In the genomic region with DNA sequence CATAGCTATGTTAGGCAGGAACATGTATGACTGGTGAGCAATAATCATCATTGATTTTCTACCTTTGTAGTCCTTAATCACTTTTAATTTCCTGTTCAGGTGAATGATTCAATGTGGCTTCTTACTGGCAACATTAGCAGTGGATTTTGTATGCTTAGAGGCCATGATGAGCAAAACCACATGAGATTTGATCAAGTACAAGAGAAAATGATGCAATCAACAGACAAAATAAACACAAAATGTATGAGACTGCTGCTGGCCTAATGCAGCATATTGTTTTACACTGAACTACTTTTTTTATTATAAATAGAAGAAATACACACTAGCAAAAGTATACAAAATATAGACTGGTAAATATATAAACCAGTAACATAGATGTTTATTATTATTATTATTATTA, we compare ENCODE assay signal across 14 cellular contexts. TPM values are rescaled to one million over a fixed set of nuclear protein-coding genes. Genes with fewer than 3 reads are reported as not detected.
A peak's percentile ranks its signal among the peaks of the same experiment; 100 is the strongest.
DNase-seq lines count a peak whose midpoint lies in the region; ATAC-seq and TF ChIP-seq lines count a peak whose summit lies in the region.
"Had no signal": no experiment of that assay in that cellular context is flagged by ENCODE, and none has a peak within 500 bp of the region (broad histone marks: within the 10 kb centered on the region; RNA-seq: fewer than 3 reads in every experiment).

No MANE protein-coding gene starts in this region.

- intact Hi-C loops in adrenal gland (cut with DNase I) = no loop called here
- intact Hi-C loops in lower lobe of right lung (cut with DNase I) = no loop called here

- H3K4me1 Mint-ChIP-seq in WTC11 = no peaks in the 10 kb centered on the region
- H3K4me1 Mint-ChIP-seq: CD4-positive, alpha-beta memory T cell had no signal

- no peak for TF ChIP-seq CTCF in WTC11 (IDR thresholded peaks at IDR 0.05)
- no peak for TF ChIP-seq CTCF in adrenal gland (IDR thresholded peaks at IDR 0.05)
- no peak for TF ChIP-seq CTCF in lower lobe of right lung (IDR thresholded peaks at IDR 0.05)

- H3K36me3 ChIP-seq in adrenal gland (replicated peaks in 1 of 2) = no peaks in the 10 kb centered on the region
- H3K36me3 ChIP-seq in lower lobe of right lung = no peaks in the 10 kb centered on the region
- H3K36me3 ChIP-seq: BE2C had no signal

- no peaks in the 10 kb centered on the region for H3K9me3 ChIP-seq in adrenal gland (replicated peaks in 1 of 3)
- H3K9me3 ChIP-seq in lower lobe of right lung = no peaks in the 10 kb centered on the region
- H3K9me3 ChIP-seq: A549, BE2C had no signal

- ATAC-seq in WTC11 (no peak), lower lobe of right lung (no peak)
- ATAC-seq: A549 had no signal

- H3K4me3 ChIP-seq in adrenal gland = no peak overlapping the region
- no peak overlapping the region for H3K4me3 ChIP-seq in lower lobe of right lung
- H3K4me3 ChIP-seq: A549 had no signal

- H3K27me3 Mint-ChIP-seq in WTC11 (ENCODE audit: low read depth) = no peaks in the 10 kb centered on the region
- H3K27me3 Mint-ChIP-seq: CD4-positive, alpha-beta memory T cell had no signal

- peak; percentile 27 for DNase-seq in H4 (ENCODE audit: low spot score)
- no peak for DNase-seq in WTC11 (ENCODE audit: low spot score)
- peak; percentile 24 for DNase-seq in fibroblast of gingiva (ENCODE audit: low read depth)
- no peak for DNase-seq in adrenal gland
- no peak for DNase-seq in dermis blood vessel endothelial cell
- no peak for DNase-seq in lower lobe of right lung
- DNase-seq: BE2C; CD4-positive, alpha-beta memory T cell; GF-D8; H7 had no signal

- H3K4me1 ChIP-seq in adrenal gland (replicated peaks in 1 of 2) (no peaks in the 10 kb centered on the region), lower lobe of right lung (no peaks in the 10 kb centered on the region)
- H3K4me1 ChIP-seq: A549, BE2C had no signal

- POLR2A ChIA-PET in WTC11 (lab: Charles Lee) = no interaction called here

- H3K27ac ChIP-seq in adrenal gland (no peak overlapping the region), lower lobe of right lung (no peak overlapping the region)
- H3K27ac ChIP-seq: A549, C4-2B had no signal

- H3K4me3 Mint-ChIP-seq in WTC11 = no peak overlapping the region
- H3K4me3 Mint-ChIP-seq: CD4-positive, alpha-beta memory T cell had no signal

- H3K27me3 ChIP-seq in adrenal gland (no peaks in the 10 kb centered on the region), lower lobe of right lung (ENCODE audit: low read depth) (no peaks in the 10 kb centered on the region)
- H3K27me3 ChIP-seq: BE2C had no signal

- peaks cover 24% of the 10 kb centered on the region for H3K9me3 Mint-ChIP-seq in WTC11

- no peaks in the 10 kb centered on the region for H3K36me3 Mint-ChIP-seq in WTC11
- H3K36me3 Mint-ChIP-seq: CD4-positive, alpha-beta memory T cell had no signal

- no peak for TF ChIP-seq POLR2A in adrenal gland (IDR thresholded peaks at IDR 0.05)

- H3K27ac Mint-ChIP-seq in WTC11 = no peak overlapping the region
- H3K27ac Mint-ChIP-seq: CD4-positive, alpha-beta memory T cell had no signal

- CTCF ChIA-PET in WTC11 (lab: Charles Lee) = no interaction called here

TF ChIP-seq in WTC11, 78 proteins besides CTCF, POLR2A, EP300 and RAD21:
- TF ChIP-seq GABPB1 (CRISPR knock-in tag; IDR thresholded peaks at IDR 0.05) = 0 out of 2 replicates have a peak, but pooled peaks have one; percentile 27
- TF ChIP-seq, protein P1, sequence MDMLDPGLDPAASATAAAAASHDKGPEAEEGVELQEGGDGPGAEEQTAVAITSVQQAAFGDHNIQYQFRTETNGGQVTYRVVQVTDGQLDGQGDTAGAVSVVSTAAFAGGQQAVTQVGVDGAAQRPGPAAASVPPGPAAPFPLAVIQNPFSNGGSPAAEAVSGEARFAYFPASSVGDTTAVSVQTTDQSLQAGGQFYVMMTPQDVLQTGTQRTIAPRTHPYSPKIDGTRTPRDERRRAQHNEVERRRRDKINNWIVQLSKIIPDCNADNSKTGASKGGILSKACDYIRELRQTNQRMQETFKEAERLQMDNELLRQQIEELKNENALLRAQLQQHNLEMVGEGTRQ (CRISPR knock-in tag; IDR thresholded peaks at IDR 0.05) = no peak

RNA-seq across cellular contexts. Expression of gene SI, which starts 47.5 kb away (rescaled TPM):
- 0.04 TPM in 1 of 2 replicates, not detected in the other for total RNA-seq in H4 (2014; rRNA removed; shearing (Covaris generic))
- total RNA-seq in WTC11 (2021) = not detected in 3 replicates
- total RNA-seq in adrenal gland = not detected
- polyA plus RNA-seq in adrenal gland = under 1 TPM in 2 of 3 donors, not detected in 1; under 0.01 TPM
- not detected in 2 replicates for total RNA-seq in dermis blood vessel endothelial cell
- not detected for total RNA-seq in lower lobe of right lung
- total RNA-seq: CD4-positive, alpha-beta memory T cell; H7; HT1080 had no signal
- polyA plus RNA-seq: A549; AG04450; CD4-positive, alpha-beta memory T cell had no signal

Comparison
In these comparisons a context has a peak if more than half of its experiments do, and no peak if none do; other contexts are left out.
1. DNase-seq: peak in H4 (single experiment) and fibroblast of gingiva (single experiment); none in WTC11 (single experiment), adrenal gland (0 of 7), dermis blood vessel endothelial cell (single experiment) and lower lobe of right lung (single experiment).